Comparison of ENCODE assay signal across 23 cellular contexts in genomic region chr11:40203606-40204005, GRCh38.
DNase-seq lines count a peak whose midpoint lies in the region.
"Had no signal": no experiment of that assay in that cellular context is flagged by ENCODE, and none has a peak within 500 bp of the region (broad histone marks: within the 10 kb centered on the region; RNA-seq: fewer than 3 reads in every experiment).

No MANE protein-coding gene starts in this region.

- peaks cover 44% of the 10 kb centered on the region for H3K4me1 ChIP-seq in HUES48 (ENCODE audit: control insufficient read depth, insufficient read depth, low read length)
- H3K4me1 ChIP-seq in iPS-20b (ENCODE audit: insufficient read depth, low read length), result peaks cover 35% of the 10 kb centered on the region
- H3K4me1 ChIP-seq: Caco-2, Peyer's patch had no signal

- H3K27ac ChIP-seq in HUES48 (ENCODE audit: low read depth, low read length), result peak overlapping the region; percentile 57
- no peak overlapping the region for H3K27ac ChIP-seq in iPS-20b (ENCODE audit: low read length)
- H3K27ac ChIP-seq in substantia nigra (ENCODE audit: low read depth, low read length, poor library complexity, severe bottlenecking), result peak overlapping the region; percentile 27
- H3K27ac ChIP-seq: C4-2B, GM23248, Peyer's patch, SK-N-MC had no signal

- peak; percentile 18 for DNase-seq in astrocyte of the hippocampus (ENCODE audit: low read depth, low spot score)
- no peak for DNase-seq in substantia nigra (lab: John Stamatoyannopoulos, UW)
- DNase-seq in hepatic stellate cell (ENCODE audit: low spot score), result no peak
- no peak for DNase-seq in posterior vena cava (ENCODE audit: low spot score)
- DNase-seq in islet precursor cell, result no peak
- DNase-seq: Caco-2; CD8-positive, alpha-beta T cell; DND-41; GM23248; HCEC 1CT; NCI-H1048; NCI-H1417; NCI-H1694; NCI-H2029 treated with DMSO at 0.1 percent for 48 hours; NCI-H446 treated with DMSO at 0.1 percent for 48 hours; NCI-H526; OCI-M1; Peyer's patch; SIG-M5 had no signal

- H3K9ac ChIP-seq in HUES48 (ENCODE audit: low read depth, low read length), result no peak overlapping the region
- no peak overlapping the region for H3K9ac ChIP-seq in iPS-20b (ENCODE audit: low read depth, low read length)
- H3K9ac ChIP-seq: GM23248 had no signal

- H3K27me3 ChIP-seq in HUES48 (ENCODE audit: control insufficient read depth, insufficient read depth, low read length), result peaks cover 89% of the 10 kb centered on the region
- H3K27me3 ChIP-seq in iPS-20b (ENCODE audit: insufficient read depth, low read length), result peaks cover 90% of the 10 kb centered on the region
- H3K27me3 ChIP-seq: Peyer's patch had no signal

- H3K9me3 ChIP-seq in HUES48 (ENCODE audit: control insufficient read depth, insufficient read depth, low read length) (no peaks in the 10 kb centered on the region), iPS-20b (ENCODE audit: insufficient read depth, low read depth, low read length) (no peaks in the 10 kb centered on the region)
- H3K9me3 ChIP-seq: Caco-2, Peyer's patch had no signal

- peak overlapping the region; percentile 30; the same call in 1 of the 2 replicates for H3K4me3 ChIP-seq in HUES48 (ENCODE audit: low read depth, low read length)
- H3K4me3 ChIP-seq in iPS-20b (ENCODE audit: low read length), result peak overlapping the region; percentile 54; the same call in 1 of the 2 replicates
- H3K4me3 ChIP-seq: GM23248, Peyer's patch, SK-N-MC had no signal

- H3K36me3 ChIP-seq in HUES48 (ENCODE audit: control insufficient read depth, insufficient read depth, low read length), result no peaks in the 10 kb centered on the region
- H3K36me3 ChIP-seq in iPS-20b (ENCODE audit: insufficient read depth, low read depth, low read length), result no peaks in the 10 kb centered on the region
- H3K36me3 ChIP-seq: Peyer's patch had no signal

- intact Hi-C loops in posterior vena cava (cut with DNase I), result no loop called here
